ENCODE assay signal across 10 cellular contexts in the genomic region with DNA sequence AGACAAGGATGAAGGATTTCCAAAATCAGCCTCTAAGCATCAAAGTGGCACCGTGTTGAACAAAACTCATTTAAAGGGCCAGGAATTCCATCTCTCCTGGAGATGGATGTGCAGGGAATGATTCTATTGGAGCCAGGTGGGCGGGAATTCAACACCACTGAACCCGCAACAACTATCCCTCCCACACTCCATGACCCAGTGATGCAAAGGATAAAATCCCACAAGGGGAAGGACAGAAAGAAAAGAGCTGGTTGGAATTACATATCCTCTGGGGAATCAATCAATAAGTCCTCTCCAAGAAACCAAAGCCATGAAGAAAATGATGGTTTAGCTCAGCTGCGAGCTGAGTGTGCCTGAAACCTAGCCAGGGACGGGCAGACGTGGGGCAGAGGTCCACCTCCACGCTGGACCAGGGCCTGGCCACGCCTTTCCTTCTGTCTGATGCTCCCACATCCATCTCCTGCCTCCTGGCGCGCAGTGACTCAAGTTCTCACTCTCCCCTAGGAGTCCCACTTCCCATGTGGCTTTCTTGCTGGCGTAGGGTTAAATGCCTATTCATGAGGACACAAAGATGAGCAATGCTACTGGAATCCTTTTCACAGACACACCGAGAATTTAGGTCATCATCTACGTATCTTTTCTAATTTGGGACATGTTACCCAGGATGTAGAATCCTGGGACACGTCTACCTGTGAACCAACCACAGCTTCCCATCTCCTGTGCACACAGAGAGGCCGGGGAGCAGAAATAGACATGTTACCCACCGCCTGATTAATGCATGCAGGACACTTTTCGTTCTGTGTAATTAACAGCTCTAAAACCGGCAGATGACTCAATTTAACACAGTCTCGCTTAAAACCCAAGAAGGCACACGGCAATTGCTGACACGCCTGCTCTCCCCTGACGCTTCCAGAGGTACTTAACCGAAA. TPM values are rescaled to one million over a fixed set of nuclear protein-coding genes. Genes with fewer than 3 reads are reported as not detected.
DNase-seq lines count a peak whose midpoint lies in the region.
"Had no signal": no experiment of that assay in that cellular context is flagged by ENCODE, and none has a peak within 500 bp of the region (broad histone marks: within the 10 kb centered on the region; RNA-seq: fewer than 3 reads in every experiment).

No MANE protein-coding gene starts in this region.

- no peaks in the 10 kb centered on the region for H3K9me3 ChIP-seq in SJSA1 (replicated peaks)

- H3K27me3 ChIP-seq in SJSA1 (replicated peaks) = no peaks in the 10 kb centered on the region

- peaks cover 39% of the 10 kb centered on the region for H3K36me3 ChIP-seq in SJSA1

- no peak overlapping the region for H3K4me3 ChIP-seq in SJSA1

- H3K4me1 ChIP-seq in SJSA1 (replicated peaks) = peaks cover 56% of the 10 kb centered on the region
- H3K4me1 ChIP-seq: parathyroid adenoma had no signal

- H3K27ac ChIP-seq in SJSA1 = peak overlapping the region; percentile 98
- H3K27ac ChIP-seq: parathyroid adenoma had no signal

- DNase-seq in GOT3 (lab: John Stamatoyannopoulos, UW) = peak; percentile 36
- DNase-seq in SJSA1 (ENCODE audit: low read depth in 1 of 2, low spot score in 2 of 2) = peak; percentile 91 to 94
- peak; percentile 93 for DNase-seq in fibroblast of peridontal ligament (ENCODE audit: extremely low read depth)
- DNase-seq in renal cortical epithelial cell (ENCODE audit: low read depth) = peak; percentile 8
- no peak for DNase-seq in SHP77 (lab: John Stamatoyannopoulos, UW)
- no peak for DNase-seq in NCI-H1930 (lab: John Stamatoyannopoulos, UW)
- DNase-seq in GM19238 (ENCODE audit: insufficient read length, low spot score) = no peak
- no peak for DNase-seq in COR-L47 (lab: John Stamatoyannopoulos, UW)
- DNase-seq: activated naive CD8-positive, alpha-beta T cell treated with anti-CD3 and anti-CD28 coated beads, Interleukin-2, amount 10 ng/mL, durations not matched to agents 7 days and 5 days had no signal

RNA-seq across cellular contexts. Expression of a gene that starts 48.6 kb away (rescaled TPM):
- 137 and 153 TPM in 2 replicates for total RNA-seq in SJSA1 (2014; rRNA removed; shearing (Covaris generic))
- total RNA-seq in renal cortical epithelial cell = 41.2 and 51.5 TPM in 2 replicates

Comparison
In these comparisons a context has a peak if more than half of its experiments do, and no peak if none do; other contexts are left out.
1. DNase-seq: peak in GOT3 (single experiment), SJSA1 (2 of 2), fibroblast of peridontal ligament (single experiment) and renal cortical epithelial cell (single experiment); none in SHP77 (0 of 2), NCI-H1930 (0 of 2), GM19238 (single experiment) and COR-L47 (single experiment).